1 cellular context compared by ENCODE assay signal in the genomic region with DNA sequence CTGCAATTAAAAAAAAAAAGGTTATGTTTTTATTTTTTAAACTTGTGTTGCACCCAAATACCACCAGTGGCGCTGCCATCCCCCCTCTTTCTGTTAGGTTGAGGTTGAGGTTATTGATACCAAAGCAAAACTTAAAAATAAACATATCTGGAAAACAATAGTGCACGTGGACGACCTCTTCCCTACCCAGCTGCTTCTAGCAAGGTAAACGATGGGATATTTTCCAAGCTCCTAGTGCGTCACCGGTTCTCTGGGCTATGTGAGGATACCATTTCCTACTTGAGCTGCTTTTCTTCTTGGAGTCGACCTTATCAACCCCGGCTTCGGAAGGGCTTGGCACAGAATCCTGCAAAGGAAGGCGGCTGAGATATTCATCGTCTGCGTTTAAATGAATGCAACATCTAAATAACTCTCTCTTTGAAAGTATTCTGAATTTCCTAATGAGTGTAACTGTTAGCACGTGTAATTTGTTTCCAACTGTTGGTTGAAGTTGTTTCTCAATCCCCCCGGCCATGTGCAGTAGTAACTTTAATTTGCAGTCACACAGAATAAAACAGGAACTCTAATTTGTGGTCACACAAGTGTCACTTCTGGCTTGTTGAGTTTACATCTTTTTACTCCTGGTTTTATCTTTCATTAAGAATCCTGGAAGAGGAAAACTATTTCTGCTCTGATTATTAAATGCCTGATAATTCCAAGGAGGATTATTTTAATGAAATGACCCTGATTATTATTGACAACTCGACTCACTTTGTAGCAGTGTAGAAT.
TF ChIP-seq lines count a peak whose summit lies in the region.

No MANE protein-coding gene starts in this region.

TF ChIP-seq in HEK293, 187 proteins besides CTCF, POLR2A, EP300 and RAD21 (continued from another document and continues in another):
- TF ChIP-seq, protein P1, sequence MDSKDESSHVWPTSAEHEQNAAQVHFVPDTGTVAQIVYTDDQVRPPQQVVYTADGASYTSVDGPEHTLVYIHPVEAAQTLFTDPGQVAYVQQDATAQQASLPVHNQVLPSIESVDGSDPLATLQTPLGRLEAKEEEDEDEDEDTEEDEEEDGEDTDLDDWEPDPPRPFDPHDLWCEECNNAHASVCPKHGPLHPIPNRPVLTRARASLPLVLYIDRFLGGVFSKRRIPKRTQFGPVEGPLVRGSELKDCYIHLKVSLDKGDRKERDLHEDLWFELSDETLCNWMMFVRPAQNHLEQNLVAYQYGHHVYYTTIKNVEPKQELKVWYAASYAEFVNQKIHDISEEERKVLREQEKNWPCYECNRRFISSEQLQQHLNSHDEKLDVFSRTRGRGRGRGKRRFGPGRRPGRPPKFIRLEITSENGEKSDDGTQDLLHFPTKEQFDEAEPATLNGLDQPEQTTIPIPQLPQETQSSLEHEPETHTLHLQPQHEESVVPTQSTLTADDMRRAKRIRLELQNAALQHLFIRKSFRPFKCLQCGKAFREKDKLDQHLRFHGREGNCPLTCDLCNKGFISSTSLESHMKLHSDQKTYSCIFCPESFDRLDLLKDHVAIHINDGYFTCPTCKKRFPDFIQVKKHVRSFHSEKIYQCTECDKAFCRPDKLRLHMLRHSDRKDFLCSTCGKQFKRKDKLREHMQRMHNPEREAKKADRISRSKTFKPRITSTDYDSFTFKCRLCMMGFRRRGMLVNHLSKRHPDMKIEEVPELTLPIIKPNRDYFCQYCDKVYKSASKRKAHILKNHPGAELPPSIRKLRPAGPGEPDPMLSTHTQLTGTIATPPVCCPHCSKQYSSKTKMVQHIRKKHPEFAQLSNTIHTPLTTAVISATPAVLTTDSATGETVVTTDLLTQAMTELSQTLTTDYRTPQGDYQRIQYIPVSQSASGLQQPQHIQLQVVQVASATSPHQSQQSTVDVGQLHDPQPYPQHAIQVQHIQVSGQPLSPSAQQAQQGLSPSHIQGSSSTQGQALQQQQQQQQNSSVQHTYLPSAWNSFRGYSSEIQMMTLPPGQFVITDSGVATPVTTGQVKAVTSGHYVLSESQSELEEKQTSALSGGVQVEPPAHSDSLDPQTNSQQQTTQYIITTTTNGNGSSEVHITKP (tag by site-specific recombination; IDR thresholded peaks at IDR 0.05): peak; percentile 91
- TF ChIP-seq, protein P2, sequence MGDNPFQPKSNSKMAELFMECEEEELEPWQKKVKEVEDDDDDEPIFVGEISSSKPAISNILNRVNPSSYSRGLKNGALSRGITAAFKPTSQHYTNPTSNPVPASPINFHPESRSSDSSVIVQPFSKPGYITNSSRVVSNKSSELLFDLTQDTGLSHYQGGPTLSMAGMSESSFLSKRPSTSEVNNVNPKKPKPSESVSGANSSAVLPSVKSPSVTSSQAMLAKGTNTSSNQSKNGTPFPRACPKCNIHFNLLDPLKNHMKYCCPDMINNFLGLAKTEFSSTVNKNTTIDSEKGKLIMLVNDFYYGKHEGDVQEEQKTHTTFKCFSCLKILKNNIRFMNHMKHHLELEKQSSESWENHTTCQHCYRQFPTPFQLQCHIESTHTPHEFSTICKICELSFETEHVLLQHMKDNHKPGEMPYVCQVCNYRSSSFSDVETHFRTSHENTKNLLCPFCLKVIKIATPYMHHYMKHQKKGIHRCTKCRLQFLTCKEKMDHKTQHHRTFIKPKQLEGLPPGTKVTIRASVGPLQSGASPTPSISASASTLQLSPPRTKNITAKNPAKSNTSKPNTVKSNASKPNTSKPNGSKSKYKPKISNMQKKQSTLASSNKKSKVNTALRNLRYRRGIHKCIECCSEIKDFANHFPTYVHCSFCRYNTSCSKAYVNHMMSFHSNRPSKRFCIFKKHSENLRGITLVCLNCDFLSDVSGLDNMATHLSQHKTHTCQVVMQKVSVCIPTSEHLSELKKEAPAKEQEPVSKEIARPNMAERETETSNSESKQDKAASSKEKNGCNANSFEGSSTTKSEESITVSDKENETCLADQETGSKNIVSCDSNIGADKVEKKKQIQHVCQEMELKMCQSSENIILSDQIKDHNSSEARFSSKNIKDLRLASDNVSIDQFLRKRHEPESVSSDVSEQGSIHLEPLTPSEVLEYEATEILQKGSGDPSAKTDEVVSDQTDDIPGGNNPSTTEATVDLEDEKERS (tag by site-specific recombination; IDR thresholded peaks at IDR 0.05): no peak
- TF ChIP-seq IKZF3 (tag by site-specific recombination; IDR thresholded peaks at IDR 0.05) (peak; percentile 16; the same call in 1 of the 2 replicates), ZNF747 (tag by site-specific recombination; IDR thresholded peaks at IDR 0.05) (no peak), ZNF24 (tag by site-specific recombination; IDR thresholded peaks at IDR 0.05) (peak; percentile 18; the same call in 1 of the 2 replicates), ZNF48 (tag by site-specific recombination; IDR thresholded peaks at IDR 0.05) (no peak), ZSCAN30 (tag by site-specific recombination; IDR thresholded peaks at IDR 0.05) (no peak), ZSCAN23 (tag by site-specific recombination; IDR thresholded peaks at IDR 0.05) (no peak), SETDB1 (IDR thresholded peaks at IDR 0.05; ENCODE audit: insufficient read length, low read length) (no peak), ZNF433 (tag by site-specific recombination; IDR thresholded peaks at IDR 0.05; ENCODE audit: low read depth) (no peak), ZNF19 (tag by site-specific recombination; IDR thresholded peaks at IDR 0.05; ENCODE audit: low read depth) (no peak), ZBTB48 (tag by site-specific recombination; IDR thresholded peaks at IDR 0.05) (no peak), ZBTB8A (tag by site-specific recombination; IDR thresholded peaks at IDR 0.05) (no peak), ZNF626 (tag by site-specific recombination; IDR thresholded peaks at IDR 0.05) (no peak), ZNF2 (tag by site-specific recombination; IDR thresholded peaks at IDR 0.05) (no peak), SP2 (tag by site-specific recombination; IDR thresholded peaks at IDR 0.05) (no peak), ZFHX2 (tag by site-specific recombination; conservative IDR thresholded peaks at IDR 0.05) (no peak), ZNF654 (tag by site-specific recombination; IDR thresholded peaks at IDR 0.05; ENCODE audit: low read depth) (no peak), ZIC2 (tag by site-specific recombination; IDR thresholded peaks at IDR 0.05) (no peak), ZNF10 (tag by site-specific recombination; IDR thresholded peaks at IDR 0.05) (no peak), ZNF843 (tag by site-specific recombination; IDR thresholded peaks at IDR 0.05) (no peak), ZNF354C (tag by site-specific recombination; IDR thresholded peaks at IDR 0.05; ENCODE audit: borderline replicate concordance, low read depth) (no peak), ZBTB21 (tag by site-specific recombination; IDR thresholded peaks at IDR 0.05) (no peak), ZNF274 (IDR thresholded peaks at IDR 0.05; ENCODE audit: low read length) (no peak), ZNF274 (tag by site-specific recombination; IDR thresholded peaks at IDR 0.05; ENCODE audit: borderline replicate concordance) (no peak), ZNF132 (tag by site-specific recombination; IDR thresholded peaks at IDR 0.05; ENCODE audit: borderline replicate concordance) (no peak), REPIN1 (tag by site-specific recombination; IDR thresholded peaks at IDR 0.05; ENCODE audit: low read depth) (no peak), ZNF366 (tag by site-specific recombination; conservative IDR thresholded peaks at IDR 0.05) (no peak; the same call in 1 of the 2 replicates), ZNF394 (tag by site-specific recombination; IDR thresholded peaks at IDR 0.05; ENCODE audit: borderline replicate concordance) (no peak; the same call in 1 of the 2 replicates), ZNF335 (tag by site-specific recombination; conservative IDR thresholded peaks at IDR 0.05) (peak; percentile 82; the same call in 1 of the 2 replicates), EGR2 (tag by site-specific recombination; IDR thresholded peaks at IDR 0.05; ENCODE audit: low read depth) (no peak), SALL2 (tag by site-specific recombination; IDR thresholded peaks at IDR 0.05; ENCODE audit: borderline replicate concordance) (no peak), ZNF175 (tag by site-specific recombination; IDR thresholded peaks at IDR 0.05) (no peak), ZNF560 (tag by site-specific recombination; IDR thresholded peaks at IDR 0.05; ENCODE audit: borderline replicate concordance) (no peak), KLF9 (tag by site-specific recombination; IDR thresholded peaks at IDR 0.05; ENCODE audit: low read depth) (no peak), ZNF660 (tag by site-specific recombination; IDR thresholded peaks at IDR 0.05) (0 out of 2 replicates have a peak, but pooled peaks have one; percentile 22), RBAK (tag by site-specific recombination; IDR thresholded peaks at IDR 0.05) (no peak)
- TF ChIP-seq, protein P3, sequence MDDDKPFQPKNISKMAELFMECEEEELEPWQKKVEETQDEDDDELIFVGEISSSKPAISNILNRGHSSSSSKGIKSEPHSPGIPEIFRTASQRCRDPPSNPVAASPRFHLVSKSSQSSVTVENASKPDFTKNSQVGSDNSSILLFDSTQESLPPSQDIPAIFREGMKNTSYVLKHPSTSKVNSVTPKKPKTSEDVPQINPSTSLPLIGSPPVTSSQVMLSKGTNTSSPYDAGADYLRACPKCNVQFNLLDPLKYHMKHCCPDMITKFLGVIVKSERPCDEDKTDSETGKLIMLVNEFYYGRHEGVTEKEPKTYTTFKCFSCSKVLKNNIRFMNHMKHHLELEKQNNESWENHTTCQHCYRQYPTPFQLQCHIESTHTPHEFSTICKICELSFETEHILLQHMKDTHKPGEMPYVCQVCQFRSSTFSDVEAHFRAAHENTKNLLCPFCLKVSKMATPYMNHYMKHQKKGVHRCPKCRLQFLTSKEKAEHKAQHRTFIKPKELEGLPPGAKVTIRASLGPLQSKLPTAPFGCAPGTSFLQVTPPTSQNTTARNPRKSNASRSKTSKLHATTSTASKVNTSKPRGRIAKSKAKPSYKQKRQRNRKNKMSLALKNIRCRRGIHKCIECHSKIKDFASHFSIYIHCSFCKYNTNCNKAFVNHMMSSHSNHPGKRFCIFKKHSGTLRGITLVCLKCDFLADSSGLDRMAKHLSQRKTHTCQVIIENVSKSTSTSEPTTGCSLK (tag by site-specific recombination; IDR thresholded peaks at IDR 0.05): no peak
- TF ChIP-seq, protein P4, sequence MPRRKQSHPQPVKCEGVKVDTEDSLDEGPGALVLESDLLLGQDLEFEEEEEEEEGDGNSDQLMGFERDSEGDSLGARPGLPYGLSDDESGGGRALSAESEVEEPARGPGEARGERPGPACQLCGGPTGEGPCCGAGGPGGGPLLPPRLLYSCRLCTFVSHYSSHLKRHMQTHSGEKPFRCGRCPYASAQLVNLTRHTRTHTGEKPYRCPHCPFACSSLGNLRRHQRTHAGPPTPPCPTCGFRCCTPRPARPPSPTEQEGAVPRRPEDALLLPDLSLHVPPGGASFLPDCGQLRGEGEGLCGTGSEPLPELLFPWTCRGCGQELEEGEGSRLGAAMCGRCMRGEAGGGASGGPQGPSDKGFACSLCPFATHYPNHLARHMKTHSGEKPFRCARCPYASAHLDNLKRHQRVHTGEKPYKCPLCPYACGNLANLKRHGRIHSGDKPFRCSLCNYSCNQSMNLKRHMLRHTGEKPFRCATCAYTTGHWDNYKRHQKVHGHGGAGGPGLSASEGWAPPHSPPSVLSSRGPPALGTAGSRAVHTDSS (tag by site-specific recombination; IDR thresholded peaks at IDR 0.05): no peak
- TF ChIP-seq, protein P5, sequence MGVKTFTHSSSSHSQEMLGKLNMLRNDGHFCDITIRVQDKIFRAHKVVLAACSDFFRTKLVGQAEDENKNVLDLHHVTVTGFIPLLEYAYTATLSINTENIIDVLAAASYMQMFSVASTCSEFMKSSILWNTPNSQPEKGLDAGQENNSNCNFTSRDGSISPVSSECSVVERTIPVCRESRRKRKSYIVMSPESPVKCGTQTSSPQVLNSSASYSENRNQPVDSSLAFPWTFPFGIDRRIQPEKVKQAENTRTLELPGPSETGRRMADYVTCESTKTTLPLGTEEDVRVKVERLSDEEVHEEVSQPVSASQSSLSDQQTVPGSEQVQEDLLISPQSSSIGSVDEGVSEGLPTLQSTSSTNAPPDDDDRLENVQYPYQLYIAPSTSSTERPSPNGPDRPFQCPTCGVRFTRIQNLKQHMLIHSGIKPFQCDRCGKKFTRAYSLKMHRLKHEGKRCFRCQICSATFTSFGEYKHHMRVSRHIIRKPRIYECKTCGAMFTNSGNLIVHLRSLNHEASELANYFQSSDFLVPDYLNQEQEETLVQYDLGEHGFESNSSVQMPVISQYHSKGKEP (tag by site-specific recombination; IDR thresholded peaks at IDR 0.05): no peak; the same call in 1 of the 2 replicates
- TF ChIP-seq, protein P6, sequence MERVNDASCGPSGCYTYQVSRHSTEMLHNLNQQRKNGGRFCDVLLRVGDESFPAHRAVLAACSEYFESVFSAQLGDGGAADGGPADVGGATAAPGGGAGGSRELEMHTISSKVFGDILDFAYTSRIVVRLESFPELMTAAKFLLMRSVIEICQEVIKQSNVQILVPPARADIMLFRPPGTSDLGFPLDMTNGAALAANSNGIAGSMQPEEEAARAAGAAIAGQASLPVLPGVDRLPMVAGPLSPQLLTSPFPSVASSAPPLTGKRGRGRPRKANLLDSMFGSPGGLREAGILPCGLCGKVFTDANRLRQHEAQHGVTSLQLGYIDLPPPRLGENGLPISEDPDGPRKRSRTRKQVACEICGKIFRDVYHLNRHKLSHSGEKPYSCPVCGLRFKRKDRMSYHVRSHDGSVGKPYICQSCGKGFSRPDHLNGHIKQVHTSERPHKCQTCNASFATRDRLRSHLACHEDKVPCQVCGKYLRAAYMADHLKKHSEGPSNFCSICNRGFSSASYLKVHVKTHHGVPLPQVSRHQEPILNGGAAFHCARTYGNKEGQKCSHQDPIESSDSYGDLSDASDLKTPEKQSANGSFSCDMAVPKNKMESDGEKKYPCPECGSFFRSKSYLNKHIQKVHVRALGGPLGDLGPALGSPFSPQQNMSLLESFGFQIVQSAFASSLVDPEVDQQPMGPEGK (tag by site-specific recombination; IDR thresholded peaks at IDR 0.05): no peak
- TF ChIP-seq, protein P7, sequence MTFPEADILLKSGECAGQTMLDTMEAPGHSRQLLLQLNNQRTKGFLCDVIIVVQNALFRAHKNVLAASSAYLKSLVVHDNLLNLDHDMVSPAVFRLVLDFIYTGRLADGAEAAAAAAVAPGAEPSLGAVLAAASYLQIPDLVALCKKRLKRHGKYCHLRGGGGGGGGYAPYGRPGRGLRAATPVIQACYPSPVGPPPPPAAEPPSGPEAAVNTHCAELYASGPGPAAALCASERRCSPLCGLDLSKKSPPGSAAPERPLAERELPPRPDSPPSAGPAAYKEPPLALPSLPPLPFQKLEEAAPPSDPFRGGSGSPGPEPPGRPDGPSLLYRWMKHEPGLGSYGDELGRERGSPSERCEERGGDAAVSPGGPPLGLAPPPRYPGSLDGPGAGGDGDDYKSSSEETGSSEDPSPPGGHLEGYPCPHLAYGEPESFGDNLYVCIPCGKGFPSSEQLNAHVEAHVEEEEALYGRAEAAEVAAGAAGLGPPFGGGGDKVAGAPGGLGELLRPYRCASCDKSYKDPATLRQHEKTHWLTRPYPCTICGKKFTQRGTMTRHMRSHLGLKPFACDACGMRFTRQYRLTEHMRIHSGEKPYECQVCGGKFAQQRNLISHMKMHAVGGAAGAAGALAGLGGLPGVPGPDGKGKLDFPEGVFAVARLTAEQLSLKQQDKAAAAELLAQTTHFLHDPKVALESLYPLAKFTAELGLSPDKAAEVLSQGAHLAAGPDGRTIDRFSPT (tag by site-specific recombination; IDR thresholded peaks at IDR 0.05): no peak
- TF ChIP-seq, protein P8, sequence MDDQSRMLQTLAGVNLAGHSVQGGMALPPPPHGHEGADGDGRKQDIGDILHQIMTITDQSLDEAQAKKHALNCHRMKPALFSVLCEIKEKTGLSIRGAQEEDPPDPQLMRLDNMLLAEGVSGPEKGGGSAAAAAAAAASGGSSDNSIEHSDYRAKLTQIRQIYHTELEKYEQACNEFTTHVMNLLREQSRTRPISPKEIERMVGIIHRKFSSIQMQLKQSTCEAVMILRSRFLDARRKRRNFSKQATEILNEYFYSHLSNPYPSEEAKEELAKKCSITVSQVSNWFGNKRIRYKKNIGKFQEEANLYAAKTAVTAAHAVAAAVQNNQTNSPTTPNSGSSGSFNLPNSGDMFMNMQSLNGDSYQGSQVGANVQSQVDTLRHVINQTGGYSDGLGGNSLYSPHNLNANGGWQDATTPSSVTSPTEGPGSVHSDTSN (CRISPR knock-in tag; IDR thresholded peaks at IDR 0.05): no peak
